33 cellular contexts compared by ENCODE assay signal in genomic region chr22:22588485-22589164, GRCh38. TPM values are rescaled to one million over a fixed set of nuclear protein-coding genes. Genes with fewer than 3 reads are reported as not detected.
"Had no signal": no experiment of that assay in that cellular context is flagged by ENCODE, and none has a peak within 500 bp of the region (broad histone marks: within the 10 kb centered on the region; RNA-seq: fewer than 3 reads in every experiment).

No MANE protein-coding gene starts in this region.

- H3K36me3 ChIP-seq: esophagus squamous epithelium, heart right ventricle, lower lobe of right lung, neural progenitor cell, prostate gland, right atrium auricular region, suprapubic skin, transverse colon, upper lobe of right lung, uterus had no signal

- ATAC-seq: effector memory CD8-positive, alpha-beta T cell; heart right ventricle; left ventricle myocardium superior; naive thymus-derived CD4-positive, alpha-beta T cell; sciatic nerve; stimulated activated naive CD8-positive, alpha-beta T cell treated with anti-CD3 and anti-CD28 coated beads, Interleukin-15, amount 100 ng/mL, for 72 hours; upper lobe of right lung had no signal

- H3K4me1 Mint-ChIP-seq: immature natural killer cell, nephron, neural progenitor cell had no signal

- H3K27ac Mint-ChIP-seq: effector memory CD8-positive, alpha-beta T cell; immature natural killer cell; naive thymus-derived CD4-positive, alpha-beta T cell; nephron; neural progenitor cell had no signal

- FAIRE-seq: endometrium, keratinocyte had no signal

- H3K27ac ChIP-seq: esophagus squamous epithelium, heart right ventricle, lower lobe of right lung, neural progenitor cell, prostate gland, right atrium auricular region, suprapubic skin, transverse colon, upper lobe of right lung, uterus had no signal

- H3K9me3 Mint-ChIP-seq: effector memory CD8-positive, alpha-beta T cell; immature natural killer cell; naive thymus-derived CD4-positive, alpha-beta T cell; nephron; neural progenitor cell; stimulated activated naive CD8-positive, alpha-beta T cell treated with anti-CD3 and anti-CD28 coated beads, Interleukin-15, amount 100 ng/mL, for 72 hours had no signal

- H3K36me3 Mint-ChIP-seq: immature natural killer cell; naive thymus-derived CD4-positive, alpha-beta T cell; neural progenitor cell had no signal

- H3K9me3 ChIP-seq: esophagus squamous epithelium, heart right ventricle, lower lobe of right lung, prostate gland, right atrium auricular region, suprapubic skin, transverse colon, upper lobe of right lung, uterus had no signal

- DNase-seq: cortex of kidney; effector memory CD8-positive, alpha-beta T cell; erythroblast; esophagus squamous epithelium; foreskin melanocyte; glutamatergic neuron; heart right ventricle; hippocampal formation; immature natural killer cell; left ventricle myocardium superior; lower lobe of right lung; naive thymus-derived CD4-positive, alpha-beta T cell; stimulated activated CD4-positive, alpha-beta T cell treated with anti-CD3 and anti-CD28 coated beads, Interleukin-12 subunit alpha, Interleukin-12 subunit beta, amount 100 ng/mL, for 4 hours; stimulated activated CD4-positive, alpha-beta T cell treated with anti-CD3 and anti-CD28 coated beads, Interleukin-1b, Interleukin-23, amount 100 ng/mL, for 48 hours; stimulated activated CD4-positive, alpha-beta T cell treated with anti-CD3 and anti-CD28 coated beads, Interleukin-4, amount 100 ng/mL, for 1 hour; stimulated activated CD8-positive, alpha-beta memory T cell treated with anti-CD3 and anti-CD28 coated beads, Interleukin-4, amount 100 ng/mL, for 48 hours; stimulated activated naive CD4-positive, alpha-beta T cell; stimulated activated naive CD8-positive, alpha-beta T cell treated with anti-CD3 and anti-CD28 coated beads, Interleukin-15, amount 100 ng/mL, for 72 hours; transverse colon; upper lobe of right lung; uterus had no signal

- H3K4me2 ChIP-seq: neural progenitor cell, smooth muscle cell had no signal

- H3K4me3 Mint-ChIP-seq: effector memory CD8-positive, alpha-beta T cell; immature natural killer cell; naive thymus-derived CD4-positive, alpha-beta T cell; nephron; neural progenitor cell; stimulated activated naive CD8-positive, alpha-beta T cell treated with anti-CD3 and anti-CD28 coated beads, Interleukin-15, amount 100 ng/mL, for 72 hours had no signal

- H3K27me3 ChIP-seq: right atrium auricular region, uterus had no signal

- H3K9ac ChIP-seq: neural progenitor cell had no signal

- H3K4me3 ChIP-seq: esophagus squamous epithelium, heart right ventricle, lower lobe of right lung, neural progenitor cell, prostate gland, right atrium auricular region, smooth muscle cell, suprapubic skin, transverse colon, upper lobe of right lung, uterus had no signal

- H3K4me1 ChIP-seq: esophagus squamous epithelium, heart right ventricle, lower lobe of right lung, neural progenitor cell, prostate gland, right atrium auricular region, suprapubic skin, transverse colon, upper lobe of right lung, uterus had no signal

- H2AFZ ChIP-seq: neural progenitor cell had no signal

RNA-seq across cellular contexts. Expression of gene PRAME, which starts 29.6 kb away (rescaled TPM):
- total RNA-seq: dermis microvascular lymphatic vessel endothelial cell; esophagus squamous epithelium; left ventricle myocardium superior; lower lobe of right lung; mononuclear cell; naive thymus-derived CD4-positive, alpha-beta T cell; smooth muscle cell; suprapubic skin; upper lobe of right lung had no signal
- polyA plus RNA-seq: immature natural killer cell; naive thymus-derived CD4-positive, alpha-beta T cell; smooth muscle cell had no signal

RNA-seq across cellular contexts. Expression of gene GGTLC2, which starts 55.8 kb away (rescaled TPM):
- total RNA-seq: dermis microvascular lymphatic vessel endothelial cell; esophagus squamous epithelium; heart right ventricle; left ventricle myocardium superior; mononuclear cell; naive thymus-derived CD4-positive, alpha-beta T cell; osteoblast; right atrium auricular region; sciatic nerve; smooth muscle cell; suprapubic skin; transverse colon; uterus had no signal
- polyA plus RNA-seq: heart right ventricle; immature natural killer cell; keratinocyte; naive thymus-derived CD4-positive, alpha-beta T cell; smooth muscle cell had no signal
